ENCODE assay signal across 1 cellular context in genomic region chr7:298739-299138, GRCh38.
TF ChIP-seq lines count a peak whose summit lies in the region.

No MANE protein-coding gene starts in this region.

TF ChIP-seq in K562, 482 proteins besides CTCF, POLR2A, EP300 and RAD21 (continued from another document):
- TF ChIP-seq, protein P1, sequence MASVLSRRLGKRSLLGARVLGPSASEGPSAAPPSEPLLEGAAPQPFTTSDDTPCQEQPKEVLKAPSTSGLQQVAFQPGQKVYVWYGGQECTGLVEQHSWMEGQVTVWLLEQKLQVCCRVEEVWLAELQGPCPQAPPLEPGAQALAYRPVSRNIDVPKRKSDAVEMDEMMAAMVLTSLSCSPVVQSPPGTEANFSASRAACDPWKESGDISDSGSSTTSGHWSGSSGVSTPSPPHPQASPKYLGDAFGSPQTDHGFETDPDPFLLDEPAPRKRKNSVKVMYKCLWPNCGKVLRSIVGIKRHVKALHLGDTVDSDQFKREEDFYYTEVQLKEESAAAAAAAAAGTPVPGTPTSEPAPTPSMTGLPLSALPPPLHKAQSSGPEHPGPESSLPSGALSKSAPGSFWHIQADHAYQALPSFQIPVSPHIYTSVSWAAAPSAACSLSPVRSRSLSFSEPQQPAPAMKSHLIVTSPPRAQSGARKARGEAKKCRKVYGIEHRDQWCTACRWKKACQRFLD (CRISPR knock-in tag; IDR thresholded peaks at IDR 0.05), result no peak
- TF ChIP-seq ZNF224 (CRISPR knock-in tag; IDR thresholded peaks at IDR 0.05), result no peak
- no peak for TF ChIP-seq KAT7 (CRISPR knock-in tag; IDR thresholded peaks at IDR 0.05; ENCODE audit: borderline replicate concordance)
- no peak for TF ChIP-seq ZNF57 (CRISPR knock-in tag; IDR thresholded peaks at IDR 0.05)
- 0 out of 2 replicates have a peak, but pooled peaks have one; percentile 60 for TF ChIP-seq SPI1 (IDR thresholded peaks at IDR 0.05; ENCODE audit: borderline replicate concordance, low read depth, low read length)
